In the genomic region with DNA sequence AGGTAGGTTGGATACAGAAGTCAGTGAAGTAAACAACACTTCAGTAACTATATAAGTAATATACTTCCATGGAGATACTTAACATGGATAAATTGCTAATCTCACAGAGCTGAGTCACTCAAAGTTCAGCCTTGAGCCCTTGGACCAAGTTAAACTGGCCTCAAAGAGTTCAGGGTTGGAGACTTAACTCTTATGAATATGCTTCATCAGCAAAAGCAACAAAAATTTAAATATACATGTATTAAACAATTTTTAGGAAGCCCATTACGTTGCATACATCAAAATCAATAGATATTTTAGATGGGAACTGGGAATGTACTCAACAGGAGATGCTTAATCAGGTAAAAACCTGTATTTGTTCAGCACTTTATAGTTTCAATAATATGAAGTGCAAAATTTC, we compare ENCODE assay signal across 33 cellular contexts.
"Had no signal": no experiment of that assay in that cellular context is flagged by ENCODE, and none has a peak within 500 bp of the region (broad histone marks: within the 10 kb centered on the region; RNA-seq: fewer than 3 reads in every experiment).

No MANE protein-coding gene starts in this region.

- H3K9me3 ChIP-seq: adrenal gland, body of pancreas, breast epithelium had no signal

- H3K4me1 ChIP-seq: adrenal gland, body of pancreas, breast epithelium had no signal

- H3K36me3 ChIP-seq: adrenal gland, breast epithelium had no signal

- H3K27ac ChIP-seq: adrenal gland, body of pancreas, brain microvascular endothelial cell, breast epithelium, VCaP had no signal

- H3K27me3 ChIP-seq: adrenal gland, body of pancreas, brain microvascular endothelial cell, breast epithelium had no signal

- H3K4me3 ChIP-seq: adrenal gland, body of pancreas, breast epithelium had no signal

- FAIRE-seq: astrocyte, TTC549 had no signal

- DNase-seq: activated B cell treated with CpG ODN at 0.5 μM for 24 hours; activated CD4-positive, alpha-beta memory T cell treated with anti-CD3 and anti-CD28 coated beads for 36 hours; activated CD4-positive, alpha-beta T cell treated with anti-CD3 and anti-CD28 coated beads for 4 hours; activated CD4-positive, alpha-beta T cell treated with anti-CD3 and anti-CD28 coated beads, Interleukin-2, amount 10 ng/mL, durations not matched to agents 24 days and 14 days; activated CD4-positive, alpha-beta T cell treated with anti-CD3 and anti-CD28 coated beads, Interleukin-2, amount 50 U/mL, for 1 hour; activated CD4-positive, alpha-beta T cell treated with anti-CD3 and anti-CD28 coated beads, Interleukin-2, amount 50 U/mL, for 4 hours; activated CD4-positive, CD25-positive, alpha-beta regulatory T cell treated with anti-CD3 and anti-CD28 coated beads, Interleukin-2, amount 50 U/mL, for 72 hours; activated CD8-positive, alpha-beta memory T cell treated with anti-CD3 and anti-CD28 coated beads, Interleukin-2, amount 50 U/mL, for 4 hours; activated CD8-positive, alpha-beta T cell treated with anti-CD3 and anti-CD28 coated beads for 36 hours; activated effector memory CD4-positive, alpha-beta T cell treated with anti-CD3 and anti-CD28 coated beads, Interleukin-2, amount 50 U/mL, for 16 hours; activated gamma-delta T cell treated with Interleukin-2 at 50 U/mL for 16 hours; activated naive CD4-positive, alpha-beta T cell; activated naive CD4-positive, alpha-beta T cell treated with anti-CD3 and anti-CD28 coated beads for 36 hours; activated naive CD4-positive, alpha-beta T cell treated with anti-CD3 and anti-CD28 coated beads, Interleukin-2, amount 50 U/mL, for 16 hours; activated naive CD8-positive, alpha-beta T cell treated with anti-CD3 and anti-CD28 coated beads for 36 hours; activated T-cell treated with anti-CD3 and anti-CD28 coated beads for 4 hours; activated T-cell treated with anti-CD3 and anti-CD28 coated beads, Interleukin-2, amount 50 U/mL, for 1 hour; activated T-cell treated with anti-CD3 and anti-CD28 coated beads, Interleukin-2, amount 50 U/mL, for 4 hours; activated T-cell treated with anti-CD3 and anti-CD28 coated beads, Interleukin-2, amount 50 U/mL, for 72 hours; adrenal gland; amniotic stem cell; aorta; body of pancreas; brain microvascular endothelial cell; central memory CD4-positive, alpha-beta T cell; T-helper 2 cell; T-helper 9 cell had no signal

- ATAC-seq: activated CD8-positive, alpha-beta T cell treated with anti-CD3 and anti-CD28 coated beads for 36 hours; activated naive CD4-positive, alpha-beta T cell treated with anti-CD3 and anti-CD28 coated beads, Interleukin-2, amount 50 U/mL, for 72 hours; activated T-cell treated with anti-CD3 and anti-CD28 coated beads, Interleukin-2, amount 50 U/mL, for 4 hours; activated T-cell treated with anti-CD3 and anti-CD28 coated beads, Interleukin-2, amount 50 U/mL, for 72 hours; activated T-helper 17 cell treated with anti-CD3 and anti-CD28 coated beads, Interleukin-2, amount 50 U/mL, for 72 hours; body of pancreas had no signal
